8 cellular contexts compared by ENCODE assay signal in genomic region chr3:196568246-196569002, GRCh38. TPM values are rescaled to one million over a fixed set of nuclear protein-coding genes. Genes with fewer than 3 reads are reported as not detected.
A peak's percentile ranks its signal among the peaks of the same experiment; 100 is the strongest.
DNase-seq lines count a peak whose midpoint lies in the region; ATAC-seq and TF ChIP-seq lines count a peak whose summit lies in the region.

FBXO45 (plus strand) TSS chr3:196568660; CDS start chr3:196568985, 325 bp downstream.
WDR53 (minus strand) TSS chr3:196568554; CDS start chr3:196561475, 7,079 bp downstream.

- DNase-seq in ELR (ENCODE audit: low read depth) (peak; percentile 97), H7 (peak; percentile 97), RWPE2 (ENCODE audit: low spot score) (peak; percentile 94), fibroblast of mammary gland (ENCODE audit: low read depth) (peak; percentile 92)
- peak; percentile 95 for DNase-seq in activated T-helper 2 cell treated with anti-CD3 and anti-CD28 coated beads, Interferon-gamma antibody, Interleukin-2, Interleukin-4, amounts not matched to agents 10 μg/mL and 5 μg/mL and 100 μg/mL, durations not matched to agents 14 hours and 24 hours and 36 hours (ENCODE audit: low spot score)
- DNase-seq in naive thymus-derived CD8-positive, alpha-beta T cell: peak; percentile 92 to 96 (median 95)
- DNase-seq in stimulated activated naive B cell treated with anti-CD40 and anti-IgM and Interleukin-4, amounts not matched to agents 10 μg/mL and 1 μg/mL and 100 μg/mL, for 72 hours: peak; percentile 93

- H3F3A ChIP-seq in Loucy (ENCODE audit: low read depth): no peaks in the 10 kb centered on the region

- H3K4me2 ChIP-seq in Loucy (ENCODE audit: low read depth, low read length, poor library complexity, severe bottlenecking): peak within 1 kb of the TSS; percentile 99

- peak within 1 kb of the TSS; percentile 91 for H3K9ac ChIP-seq in Loucy (ENCODE audit: low read depth, low read length, poor library complexity, severe bottlenecking)

- no peaks in the 10 kb centered on the region for H3K9me3 Mint-ChIP-seq in activated T-helper 2 cell treated with anti-CD3 and anti-CD28 coated beads, Interferon-gamma antibody, Interleukin-2, Interleukin-4, amounts not matched to agents 10 μg/mL and 5 μg/mL and 100 μg/mL, durations not matched to agents 14 hours and 24 hours and 36 hours
- H3K9me3 Mint-ChIP-seq in naive thymus-derived CD8-positive, alpha-beta T cell: no peaks in the 10 kb centered on the region
- H3K9me3 Mint-ChIP-seq in stimulated activated naive B cell treated with anti-CD40 and anti-IgM and Interleukin-4, amounts not matched to agents 10 μg/mL and 1 μg/mL and 100 μg/mL, for 72 hours: no peaks in the 10 kb centered on the region

- peak within 1 kb of the TSS; percentile 94 for H3K4me3 Mint-ChIP-seq in activated T-helper 2 cell treated with anti-CD3 and anti-CD28 coated beads, Interferon-gamma antibody, Interleukin-2, Interleukin-4, amounts not matched to agents 10 μg/mL and 5 μg/mL and 100 μg/mL, durations not matched to agents 14 hours and 24 hours and 36 hours (ENCODE audit: low read depth)
- peak within 1 kb of the TSS; percentile 85 to 99 (median 97) for H3K4me3 Mint-ChIP-seq in naive thymus-derived CD8-positive, alpha-beta T cell
- H3K4me3 Mint-ChIP-seq in stimulated activated naive B cell treated with anti-CD40 and anti-IgM and Interleukin-4, amounts not matched to agents 10 μg/mL and 1 μg/mL and 100 μg/mL, for 72 hours: peak within 1 kb of the TSS; percentile 93 to 97

- H3K4me3 ChIP-seq in H7 (ENCODE audit: insufficient read depth, low read depth, low read length): peak within 1 kb of the TSS; percentile 66
- H3K4me3 ChIP-seq in Loucy (ENCODE audit: low read length, poor library complexity, severe bottlenecking): peak within 1 kb of the TSS; percentile 98
- H3K4me3 ChIP-seq in RWPE2 (ENCODE audit: severe bottlenecking): peak within 1 kb of the TSS; percentile 96
- H3K4me3 ChIP-seq in fibroblast of mammary gland (ENCODE audit: control insufficient read depth, low read depth, low read length): peak within 1 kb of the TSS; percentile 100

- H3K36me3 ChIP-seq in H7 (replicated peaks; ENCODE audit: control insufficient read depth, insufficient read depth, low read length): no peaks in the 10 kb centered on the region; the same call in 1 of the 2 replicates
- no peaks in the 10 kb centered on the region for H3K36me3 ChIP-seq in Loucy (ENCODE audit: insufficient read depth, low read length)
- H3K36me3 ChIP-seq in RWPE2 (ENCODE audit: low read depth): peaks cover 22% of the 10 kb centered on the region

- peaks cover 19% of the 10 kb centered on the region for H4K20me1 ChIP-seq in Loucy (ENCODE audit: insufficient read depth, low read length, poor library complexity, severe bottlenecking)

- peaks cover 62% of the 10 kb centered on the region for H3K79me2 ChIP-seq in Loucy (ENCODE audit: insufficient read depth, low read length)

- peak within 1 kb of the TSS; percentile 89 for H3K27ac Mint-ChIP-seq in activated T-helper 2 cell treated with anti-CD3 and anti-CD28 coated beads, Interferon-gamma antibody, Interleukin-2, Interleukin-4, amounts not matched to agents 10 μg/mL and 5 μg/mL and 100 μg/mL, durations not matched to agents 14 hours and 24 hours and 36 hours
- H3K27ac Mint-ChIP-seq in naive thymus-derived CD8-positive, alpha-beta T cell: peak within 1 kb of the TSS; percentile 90 to 99 (median 98)
- peak within 1 kb of the TSS; percentile 95 for H3K27ac Mint-ChIP-seq in stimulated activated naive B cell treated with anti-CD40 and anti-IgM and Interleukin-4, amounts not matched to agents 10 μg/mL and 1 μg/mL and 100 μg/mL, for 72 hours

- POLR2A ChIA-PET in naive thymus-derived CD8-positive, alpha-beta T cell (lab: Charles Lee): interaction anchor here (0.6 to 2.0 kb wide), 16 partner anchors 17 to 374 kb away, joined by 3 to 16 read pairs (median 4); partner anchors contain the start of genes DYNLT2B, NCBP2, PAK2 and RNF168

- H3K9me3 ChIP-seq in Loucy (ENCODE audit: insufficient read depth, low read depth, low read length) (no peaks in the 10 kb centered on the region), RWPE2 (ENCODE audit: severe bottlenecking) (no peaks in the 10 kb centered on the region)

- H3K27me3 Mint-ChIP-seq in activated T-helper 2 cell treated with anti-CD3 and anti-CD28 coated beads, Interferon-gamma antibody, Interleukin-2, Interleukin-4, amounts not matched to agents 10 μg/mL and 5 μg/mL and 100 μg/mL, durations not matched to agents 14 hours and 24 hours and 36 hours (ENCODE audit: low read depth): no peaks in the 10 kb centered on the region
- no peaks in the 10 kb centered on the region for H3K27me3 Mint-ChIP-seq in naive thymus-derived CD8-positive, alpha-beta T cell
- H3K27me3 Mint-ChIP-seq in stimulated activated naive B cell treated with anti-CD40 and anti-IgM and Interleukin-4, amounts not matched to agents 10 μg/mL and 1 μg/mL and 100 μg/mL, for 72 hours: no peaks in the 10 kb centered on the region

- peak within 1 kb of the TSS; percentile 66 for H3K27ac ChIP-seq in RWPE2 (ENCODE audit: poor library complexity, severe bottlenecking)

- peak; percentile 89 for ATAC-seq in RWPE2 (ENCODE audit: low read depth)
- ATAC-seq in naive thymus-derived CD8-positive, alpha-beta T cell: peak; percentile 91 to 92
- ATAC-seq in stimulated activated naive B cell treated with anti-CD40 and anti-IgM and Interleukin-4, amounts not matched to agents 10 μg/mL and 1 μg/mL and 100 μg/mL, for 72 hours (replicated peaks): peak; percentile 96 to 97

- H2AFZ ChIP-seq in Loucy (ENCODE audit: low read length): peak within 1 kb of the TSS; percentile 92

- H3K4me1 Mint-ChIP-seq in activated T-helper 2 cell treated with anti-CD3 and anti-CD28 coated beads, Interferon-gamma antibody, Interleukin-2, Interleukin-4, amounts not matched to agents 10 μg/mL and 5 μg/mL and 100 μg/mL, durations not matched to agents 14 hours and 24 hours and 36 hours (ENCODE audit: low read depth): peaks cover 37% of the 10 kb centered on the region
- peaks cover 17 to 52% (median 35%) of the 10 kb centered on the region in 4 donors for H3K4me1 Mint-ChIP-seq in naive thymus-derived CD8-positive, alpha-beta T cell
- peaks cover 12 to 35% of the 10 kb centered on the region in 2 donors for H3K4me1 Mint-ChIP-seq in stimulated activated naive B cell treated with anti-CD40 and anti-IgM and Interleukin-4, amounts not matched to agents 10 μg/mL and 1 μg/mL and 100 μg/mL, for 72 hours

- H3K9me2 ChIP-seq in Loucy (replicated peaks; ENCODE audit: low read depth, low read length): no peaks in the 10 kb centered on the region

- H3K4me1 ChIP-seq in Loucy (ENCODE audit: insufficient read depth, low read length, poor library complexity, severe bottlenecking) (peaks cover 69% of the 10 kb centered on the region), RWPE2 (ENCODE audit: insufficient read depth, poor library complexity, severe bottlenecking) (peaks cover 26% of the 10 kb centered on the region)

- TF ChIP-seq CTCF in Loucy (conservative IDR thresholded peaks at IDR 0.05; ENCODE audit: low read length): no peak
- no peak for TF ChIP-seq CTCF in RWPE2 (IDR thresholded peaks at IDR 0.05; ENCODE audit: poor library complexity, severe bottlenecking)
- TF ChIP-seq CTCF in fibroblast of mammary gland (conservative IDR thresholded peaks at IDR 0.05; ENCODE audit: control insufficient read depth, insufficient read depth, low read depth, low read length): no peak

- H3K36me3 Mint-ChIP-seq in activated T-helper 2 cell treated with anti-CD3 and anti-CD28 coated beads, Interferon-gamma antibody, Interleukin-2, Interleukin-4, amounts not matched to agents 10 μg/mL and 5 μg/mL and 100 μg/mL, durations not matched to agents 14 hours and 24 hours and 36 hours (ENCODE audit: low read depth): peaks cover 26% of the 10 kb centered on the region
- peaks cover 0 to 23% (median 0%) of the 10 kb centered on the region in 3 donors for H3K36me3 Mint-ChIP-seq in naive thymus-derived CD8-positive, alpha-beta T cell
- peaks cover 4 to 7% of the 10 kb centered on the region in 2 donors for H3K36me3 Mint-ChIP-seq in stimulated activated naive B cell treated with anti-CD40 and anti-IgM and Interleukin-4, amounts not matched to agents 10 μg/mL and 1 μg/mL and 100 μg/mL, for 72 hours

- no peaks in the 10 kb centered on the region for H3K27me3 ChIP-seq in H7 (ENCODE audit: control insufficient read depth, insufficient read depth, low read length)
- no peaks in the 10 kb centered on the region for H3K27me3 ChIP-seq in Loucy (ENCODE audit: insufficient read depth, low read length, poor library complexity, severe bottlenecking)
- H3K27me3 ChIP-seq in RWPE2 (ENCODE audit: insufficient read depth, poor library complexity, severe bottlenecking): no peaks in the 10 kb centered on the region

- intact Hi-C loops in activated T-helper 2 cell treated with anti-CD3 and anti-CD28 coated beads, Interferon-gamma antibody, Interleukin-2, Interleukin-4, amounts not matched to agents 10 μg/mL and 5 μg/mL and 100 μg/mL, durations not matched to agents 14 hours and 24 hours and 36 hours (cut with micrococcal nuclease): loop anchor here (1.0 to 5.0 kb wide), 3 partner anchors 39 to 65 kb away; partner anchors contain the start of gene RNF168

RNA-seq across cellular contexts. Expression of gene FBXO45, which starts in this region (rescaled TPM):
- total RNA-seq in H7 (2014; rRNA removed; shearing (Covaris generic)): 15.6 and 19.1 TPM in 2 replicates
- total RNA-seq in activated T-helper 2 cell treated with anti-CD3 and anti-CD28 coated beads, Interferon-gamma antibody, Interleukin-2, Interleukin-4, amounts not matched to agents 10 μg/mL and 5 μg/mL and 100 μg/mL, durations not matched to agents 14 hours and 24 hours and 36 hours: 22.4 and 23.0 TPM in 2 replicates
- total RNA-seq in naive thymus-derived CD8-positive, alpha-beta T cell: 1 to 10 TPM; 4.3 to 4.7 TPM
- 1 to 10 TPM; 1.7 to 2.9 (median 2.8) TPM for polyA plus RNA-seq in naive thymus-derived CD8-positive, alpha-beta T cell

RNA-seq across cellular contexts. Expression of gene WDR53, which starts in this region (rescaled TPM):
- 10.1 and 10.8 TPM in 2 replicates for total RNA-seq in H7 (2014; rRNA removed; shearing (Covaris generic))
- total RNA-seq in activated T-helper 2 cell treated with anti-CD3 and anti-CD28 coated beads, Interferon-gamma antibody, Interleukin-2, Interleukin-4, amounts not matched to agents 10 μg/mL and 5 μg/mL and 100 μg/mL, durations not matched to agents 14 hours and 24 hours and 36 hours: 16.5 and 17.4 TPM in 2 replicates
- 10 to 100 TPM; 19.4 to 23.0 TPM for total RNA-seq in naive thymus-derived CD8-positive, alpha-beta T cell
- polyA plus RNA-seq in naive thymus-derived CD8-positive, alpha-beta T cell: 10 to 100 TPM; 11.8 to 17.4 (median 12.6) TPM

Comparison
In these comparisons a context has a peak if more than half of its experiments do, and no peak if none do; other contexts are left out.
1. Peak in every context shown above with its lines: DNase-seq, ATAC-seq, H3K4me3 ChIP-seq and H3K27ac ChIP-seq.